ENCODE assay signal across 8 cellular contexts in genomic region chr6:118283759-118284158, GRCh38.
A peak's percentile ranks its signal among the peaks of the same experiment; 100 is the strongest.
DNase-seq lines count a peak whose midpoint lies in the region; ATAC-seq, FAIRE-seq and TF ChIP-seq lines count a peak whose summit lies in the region.

No MANE protein-coding gene starts in this region.

- WGBS in hepatocyte (ENCODE audit: low lambda C conversion rate, missing lambda C conversion rate), result 29% methylated on average over 8 of the region's 8 CpGs

- no peak overlapping the region for H3K4me2 ChIP-seq in Karpas-422 (ENCODE audit: low read depth, low read length, poor library complexity, severe bottlenecking)
- no peak overlapping the region for H3K4me2 ChIP-seq in hepatocyte

- ATAC-seq in HG03469 (IDR thresholded peaks at IDR 0.05; ENCODE audit: unreplicated experiment) (no peak), HG03565 (IDR thresholded peaks at IDR 0.05; ENCODE audit: unreplicated experiment) (no peak)

- peak; percentile 28 for FAIRE-seq in RCC 7860 (lab: Jason Lieb, UNC)

- H2AFZ ChIP-seq in Karpas-422 (ENCODE audit: low read length), result no peak overlapping the region
- no peak overlapping the region for H2AFZ ChIP-seq in hepatocyte

- no peaks in the 10 kb centered on the region for H3K79me2 ChIP-seq in Karpas-422 (ENCODE audit: low read length)
- no peaks in the 10 kb centered on the region for H3K79me2 ChIP-seq in hepatocyte

- H3K27me3 ChIP-seq in Karpas-422 (ENCODE audit: low read length), result no peaks in the 10 kb centered on the region
- no peaks in the 10 kb centered on the region for H3K27me3 ChIP-seq in hepatocyte

- H3K36me3 ChIP-seq in Karpas-422 (ENCODE audit: insufficient read depth, low read length) (no peaks in the 10 kb centered on the region), hepatocyte (replicated peaks; ENCODE audit: insufficient read depth, low read depth) (no peaks in the 10 kb centered on the region)

- H3K27ac ChIP-seq in Karpas-422 (ENCODE audit: low read length), result no peak overlapping the region
- no peak overlapping the region for H3K27ac ChIP-seq in hepatocyte

- no peaks in the 10 kb centered on the region for H4K20me1 ChIP-seq in Karpas-422 (ENCODE audit: insufficient read depth, low read depth, low read length)
- no peaks in the 10 kb centered on the region for H4K20me1 ChIP-seq in hepatocyte (ENCODE audit: insufficient read depth, poor library complexity, severe bottlenecking)

- peak; percentile 88 for TF ChIP-seq CTCF in hepatocyte (IDR thresholded peaks at IDR 0.05; ENCODE audit: poor library complexity)

- H3K4me1 ChIP-seq in Karpas-422 (ENCODE audit: low read length) (no peaks in the 10 kb centered on the region), hepatocyte (ENCODE audit: insufficient read depth) (peaks cover 5% of the 10 kb centered on the region)

- H3K4me3 ChIP-seq in Karpas-422 (ENCODE audit: low read length) (no peak overlapping the region), hepatocyte (no peak overlapping the region)

- no peaks in the 10 kb centered on the region for H3K9me2 ChIP-seq in Karpas-422 (replicated peaks; ENCODE audit: insufficient read depth, low read length)
- H3K9me2 ChIP-seq in hepatocyte (replicated peaks; ENCODE audit: insufficient read depth), result no peaks in the 10 kb centered on the region

- no peak overlapping the region for H3K9ac ChIP-seq in Karpas-422 (ENCODE audit: low read length)

- H3K9me3 ChIP-seq in Karpas-422 (ENCODE audit: low read length) (no peaks in the 10 kb centered on the region), hepatocyte (ENCODE audit: low read depth) (no peaks in the 10 kb centered on the region)

- DNase-seq in GDM1 (lab: John Stamatoyannopoulos, UW), result peak; percentile 41
- peak; percentile 81 for DNase-seq in Karpas-422
- peak; percentile 35 for DNase-seq in RCC 7860 (ENCODE audit: low spot score)
- peak; percentile 22 for DNase-seq in amniotic stem cell (lab: John Stamatoyannopoulos, UW)
- peak; percentile 81 for DNase-seq in hepatocyte (ENCODE audit: low spot score)
- peak; percentile 19 to 43 for DNase-seq in stimulated activated CD4-positive, alpha-beta T cell treated with anti-CD3 and anti-CD28 coated beads, Interleukin-2, amount 100 ng/mL, for 24 hours

Comparison
In these comparisons a context has a peak if more than half of its experiments do, and no peak if none do; other contexts are left out.
1. DNase-seq: peak in every context shown above with its lines; median percentile 81 in Karpas-422; 81 in hepatocyte; 41 in GDM1; 35 in RCC 7860; 31 in stimulated activated CD4-positive, alpha-beta T cell treated with anti-CD3 and anti-CD28 coated beads, Interleukin-2, amount 100 ng/mL, for 24 hours; 22 in amniotic stem cell.